In genomic region chr2:201232125-201232815, GRCh38 we compare ENCODE assay signal across 8 cellular contexts. TPM values are rescaled to one million over a fixed set of nuclear protein-coding genes. Genes with fewer than 3 reads are reported as not detected.
A peak's percentile ranks its signal among the peaks of the same experiment; 100 is the strongest.
DNase-seq lines count a peak whose midpoint lies in the region; ATAC-seq and TF ChIP-seq lines count a peak whose summit lies in the region.

No MANE protein-coding gene starts in this region.

- H3K4me3 ChIP-seq in ACC112 (ENCODE audit: low read depth, low read length): no peak overlapping the region

- H3K9me3 Mint-ChIP-seq in MCF 10A (ENCODE audit: unreplicated experiment) (no peaks in the 10 kb centered on the region), immature natural killer cell (no peaks in the 10 kb centered on the region)

- CTCF ChIA-PET in MCF 10A (lab: Yijun Ruan, JAX): interaction anchor here (0.6 to 3.2 kb wide), 67 partner anchors 11 to 1105 kb away, joined by 3 to 56 read pairs (median 4); partner anchors contain the start of genes CASP10, CASP8, CFLAR and NDUFB3

- no peaks in the 10 kb centered on the region for H3K79me2 ChIP-seq in ACC112 (ENCODE audit: control insufficient read depth, insufficient read depth, low read length, unreplicated experiment)

- ATAC-seq in GM18520 (IDR thresholded peaks at IDR 0.05; ENCODE audit: unreplicated experiment) (peak; percentile 40), HG03066 (IDR thresholded peaks at IDR 0.05; ENCODE audit: low read depth, unreplicated experiment) (peak; percentile 39)

- H3K4me3 Mint-ChIP-seq in MCF 10A (ENCODE audit: unreplicated experiment) (peak overlapping the region; percentile 94), immature natural killer cell (peak overlapping the region; percentile 91 to 98 (median 93))

- H3K4me1 ChIP-seq in ACC112 (ENCODE audit: control insufficient read depth, insufficient read depth, low read length, unreplicated experiment): peaks cover 30% of the 10 kb centered on the region

- H3K27ac ChIP-seq in ACC112 (ENCODE audit: low read depth, low read length): no peak overlapping the region

- no peaks in the 10 kb centered on the region for H3K36me3 ChIP-seq in ACC112 (ENCODE audit: insufficient read depth, low read length)

- H3K36me3 Mint-ChIP-seq in MCF 10A (ENCODE audit: insufficient read depth, unreplicated experiment) (peaks cover 16% of the 10 kb centered on the region), immature natural killer cell (peaks cover 3 to 5% (median 4%) of the 10 kb centered on the region in 3 donors)

- intact Hi-C loops in MCF 10A (cut with micrococcal nuclease): loop anchor here (2.0 to 10.0 kb wide), 6 partner anchors 115 to 563 kb away; partner anchors contain the start of genes CFLAR, HYCC2, ORC2 and STRADB

- DNase-seq in NCI-H2171 (lab: John Stamatoyannopoulos, UW) (peak; percentile 67), UCSD-AML1 (lab: John Stamatoyannopoulos, UW; ENCODE audit: unreplicated experiment) (peak; percentile 83), MCF 10A (ENCODE audit: unreplicated experiment) (peak; percentile 96), immature natural killer cell (peak; percentile 90 to 92 (median 91))
- peak; percentile 87 to 94 (median 87) for DNase-seq in stimulated activated CD4-positive, alpha-beta T cell treated with anti-CD3 and anti-CD28 coated beads, Interleukin-12 subunit alpha, Interleukin-12 subunit beta, amount 100 ng/mL, for 48 hours (ENCODE audit: low read depth in 2 of 3, low spot score in 1 of 3)

- POLR2A ChIA-PET in MCF 10A (lab: Yijun Ruan, JAX): interaction anchor here (0.6 to 3.5 kb wide), 27 partner anchors 9 to 1117 kb away, joined by 3 to 82 read pairs (median 6); partner anchors contain the start of genes ALS2, CASP10, CASP8 and CFLAR

- H2AFZ ChIP-seq in ACC112 (ENCODE audit: low read length, unreplicated experiment): peak overlapping the region; percentile 79

- H3K4me1 Mint-ChIP-seq in MCF 10A (ENCODE audit: insufficient read depth, unreplicated experiment) (peaks cover 26% of the 10 kb centered on the region), immature natural killer cell (peaks cover 73 to 91% of the 10 kb centered on the region in 2 donors)

- TF ChIP-seq CTCF in MCF 10A (IDR thresholded peaks at IDR 0.05; ENCODE audit: unreplicated experiment): peak; percentile 89

- H3K27me3 ChIP-seq in ACC112 (ENCODE audit: insufficient read depth, low read length): no peaks in the 10 kb centered on the region

- no TSS peak for BruUV-seq in MCF 10A (replicated peaks; lab: Mats Ljungman, UMichigan)

- H3K27ac Mint-ChIP-seq in MCF 10A (ENCODE audit: low read depth, unreplicated experiment): peak overlapping the region; percentile 63
- peak overlapping the region; percentile 86 to 99 (median 96) for H3K27ac Mint-ChIP-seq in immature natural killer cell

- H3K27me3 Mint-ChIP-seq in MCF 10A (ENCODE audit: insufficient read depth, unreplicated experiment): no peaks in the 10 kb centered on the region
- H3K27me3 Mint-ChIP-seq in immature natural killer cell (ENCODE audit: low read depth in 3 of 3): peaks cover 2 to 4% (median 4%) of the 10 kb centered on the region in 3 donors

RNA-seq across cellular contexts. Expression of gene CASP8, which starts 28.1 kb away (rescaled TPM):
- total RNA-seq in MCF 10A (2022): 32.8 and 35.2 TPM in 2 replicates
- 100 to 1,000 TPM in 1 of 3 donors, 10 to 100 TPM in 2; 20.2 to 116 (median 28.0) TPM for polyA plus RNA-seq in immature natural killer cell

RNA-seq across cellular contexts. Expression of gene CASP10, which starts 49.3 kb away (rescaled TPM):
- 0.19 and 0.27 TPM in 2 replicates for total RNA-seq in MCF 10A (2022)
- 10 to 100 TPM; 13.5 to 37.4 (median 19.8) TPM for polyA plus RNA-seq in immature natural killer cell
